18 cellular contexts compared by ENCODE assay signal in the genomic region with DNA sequence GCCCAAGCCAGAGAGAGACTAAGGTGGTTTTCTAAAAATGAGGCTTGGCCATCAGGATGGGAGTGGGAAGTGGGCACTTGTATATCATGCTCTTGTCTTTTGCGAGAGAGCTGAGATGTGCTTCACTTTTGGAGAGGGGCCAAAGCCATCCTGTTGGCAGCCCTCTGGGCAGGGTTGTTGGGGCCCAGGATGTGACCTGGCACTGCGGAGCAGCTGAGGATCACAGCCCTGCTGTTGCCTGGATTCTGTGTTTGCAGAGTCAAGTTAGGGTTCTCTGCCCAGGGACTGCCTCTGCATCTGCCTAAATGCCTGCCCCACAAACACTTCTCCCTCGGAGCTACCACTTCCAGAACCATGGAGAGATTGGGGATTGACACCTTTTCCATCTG.
DNase-seq lines count a peak whose midpoint lies in the region; ATAC-seq and TF ChIP-seq lines count a peak whose summit lies in the region.
"Had no signal": no experiment of that assay in that cellular context is flagged by ENCODE, and none has a peak within 500 bp of the region (broad histone marks: within the 10 kb centered on the region; RNA-seq: fewer than 3 reads in every experiment).

No MANE protein-coding gene starts in this region.

- no peak for ATAC-seq in CD4-positive, CD25-positive, alpha-beta regulatory T cell (ENCODE audit: low read depth in 2 of 2)
- no peak for ATAC-seq in IMR-90 (ENCODE audit: low read depth)
- ATAC-seq: body of pancreas, HCT116 had no signal

- no peak overlapping the region for H4K8ac ChIP-seq in IMR-90 (ENCODE audit: low read depth in 2 of 2, low read length in 2 of 2)

- POLR2A ChIA-PET in IMR-90 (lab: Charles Lee; ENCODE audit: unreplicated experiment), result no interaction called here

- H2AK5ac ChIP-seq in IMR-90 (ENCODE audit: low read depth, low read length), result no peak overlapping the region

- H3K9me2 ChIP-seq in hepatocyte (replicated peaks; ENCODE audit: insufficient read depth), result no peaks in the 10 kb centered on the region

- no peaks in the 10 kb centered on the region for H3K9me3 ChIP-seq in CD4-positive, CD25-positive, alpha-beta regulatory T cell (ENCODE audit: control insufficient read depth in 2 of 2, low read length in 2 of 2)
- H3K9me3 ChIP-seq in IMR-90 (ENCODE audit: control insufficient read depth, insufficient read depth, low read length) (no peaks in the 10 kb centered on the region), breast epithelium (no peaks in the 10 kb centered on the region), hepatocyte (ENCODE audit: low read depth) (no peaks in the 10 kb centered on the region)
- H3K9me3 ChIP-seq: body of pancreas had no signal

- H4K5ac ChIP-seq in IMR-90 (ENCODE audit: low read depth, low read length), result no peak overlapping the region

- H2BK20ac ChIP-seq in IMR-90 (ENCODE audit: low read depth, low read length), result no peak overlapping the region

- peak overlapping the region in 2 of 3 donors; percentile 32 to 35 for H3K27ac Mint-ChIP-seq in CD4-positive, CD25-positive, alpha-beta regulatory T cell
- peak overlapping the region; percentile 75 for H3K27ac Mint-ChIP-seq in glutamatergic neuron (ENCODE audit: unreplicated experiment)
- H3K27ac Mint-ChIP-seq: activated CD4-positive, alpha-beta T cell treated with anti-CD3 and anti-CD28 coated beads, Interleukin-2, amount 10 ng/mL, durations not matched to agents 7 days and 5 days; memory B cell; T-helper 1 cell treated with Interleukin-12 subunit alpha and Interleukin-12 subunit beta and Interleukin-4 antibody, amounts not matched to agents 30 μg/mL and 1 μg/mL, for 36 hours had no signal

- TF ChIP-seq CTCF in IMR-90 (conservative IDR thresholded peaks at IDR 0.05; ENCODE audit: low read depth, low read length), result no peak
- no peak for TF ChIP-seq CTCF in glutamatergic neuron (IDR thresholded peaks at IDR 0.05; ENCODE audit: partially characterized antibody, unreplicated experiment)
- TF ChIP-seq CTCF in breast epithelium (IDR thresholded peaks at IDR 0.05), result no peak
- no peak for TF ChIP-seq CTCF in hepatocyte (IDR thresholded peaks at IDR 0.05; ENCODE audit: poor library complexity)

- no peaks in the 10 kb centered on the region; the same call in 1 of the 2 replicates for H3K9me1 ChIP-seq in IMR-90 (ENCODE audit: insufficient read depth, low read length)

- peaks cover 4% of the 10 kb centered on the region for H3K36me3 Mint-ChIP-seq in CD4-positive, CD25-positive, alpha-beta regulatory T cell
- H3K36me3 Mint-ChIP-seq in glutamatergic neuron (ENCODE audit: unreplicated experiment), result no peaks in the 10 kb centered on the region

- peaks cover 18 to 58% of the 10 kb centered on the region in 2 experiments for H3K79me1 ChIP-seq in IMR-90 (ENCODE audit: low read depth in 1 of 2, low read length in 2 of 2)

- peaks cover 18% of the 10 kb centered on the region for H4K20me1 ChIP-seq in IMR-90 (ENCODE audit: insufficient read depth, low read length)
- peaks cover 2% of the 10 kb centered on the region for H4K20me1 ChIP-seq in hepatocyte (ENCODE audit: insufficient read depth, poor library complexity, severe bottlenecking)

- H3K27me3 Mint-ChIP-seq in CD4-positive, CD25-positive, alpha-beta regulatory T cell, result no peaks in the 10 kb centered on the region
- peaks cover 17% of the 10 kb centered on the region for H3K27me3 Mint-ChIP-seq in glutamatergic neuron (ENCODE audit: unreplicated experiment)
- H3K27me3 Mint-ChIP-seq: activated CD4-positive, alpha-beta T cell treated with anti-CD3 and anti-CD28 coated beads, Interleukin-2, amount 10 ng/mL, durations not matched to agents 7 days and 5 days; memory B cell had no signal

- H3K4me2 ChIP-seq in IMR-90 (ENCODE audit: low read depth, low read length) (no peak overlapping the region), hepatocyte (no peak overlapping the region)
- H3K4me2 ChIP-seq: KMS-11, PC-9 had no signal

- peaks cover 62% of the 10 kb centered on the region for H3K36me3 ChIP-seq in CD4-positive, CD25-positive, alpha-beta regulatory T cell (ENCODE audit: control insufficient read depth, insufficient read depth, low read length)
- H3K36me3 ChIP-seq in IMR-90 (ENCODE audit: control insufficient read depth, insufficient read depth, low read length), result peaks cover 68% of the 10 kb centered on the region
- no peaks in the 10 kb centered on the region for H3K36me3 ChIP-seq in breast epithelium
- H3K36me3 ChIP-seq in hepatocyte (replicated peaks; ENCODE audit: insufficient read depth, low read depth), result no peaks in the 10 kb centered on the region

- H3K9ac ChIP-seq in IMR-90 (ENCODE audit: low read depth, low read length), result no peak overlapping the region
- H3K9ac ChIP-seq: KMS-11 had no signal

- H3K23ac ChIP-seq in IMR-90 (ENCODE audit: low read depth, low read length), result no peak overlapping the region

- dilution Hi-C loops in IMR-90 (cut with HindIII; ENCODE audit: low sequenced_read_pairs, unreplicated experiment), result no loop called here

- H3K27ac ChIP-seq in CD4-positive, CD25-positive, alpha-beta regulatory T cell (ENCODE audit: insufficient read depth, low read length, poor library complexity, severe bottlenecking), result no peak overlapping the region
- H3K27ac ChIP-seq in IMR-90 (ENCODE audit: insufficient read depth, low read length) (no peak overlapping the region), breast epithelium (no peak overlapping the region), hepatocyte (no peak overlapping the region)
- H3K27ac ChIP-seq: body of pancreas, KMS-11, PC-9 had no signal

- WGBS in IMR-90 (ENCODE audit: extremely low coverage in 2 of 2, insufficient read length in 1 of 2), 2 experiments, result 60% methylated on average over 1 of the region's 3 CpGs; no CpG with 5 or more reads in 1 of the 2 experiments
- 78% methylated on average over 3 of the region's 3 CpGs for WGBS in hepatocyte (ENCODE audit: low lambda C conversion rate, missing lambda C conversion rate)

- no peak for TF ChIP-seq POLR2A in IMR-90 (IDR thresholded peaks at IDR 0.05; ENCODE audit: low read depth, low read length)
- TF ChIP-seq POLR2A in breast epithelium (IDR thresholded peaks at IDR 0.05), result no peak

- no peaks in the 10 kb centered on the region for H3K4me1 ChIP-seq in CD4-positive, CD25-positive, alpha-beta regulatory T cell (ENCODE audit: control insufficient read depth, insufficient read depth, low read length, poor library complexity, severe bottlenecking)
- H3K4me1 ChIP-seq in IMR-90 (ENCODE audit: control insufficient read depth, insufficient read depth, low read length), result peaks cover under 1% of the 10 kb centered on the region; the same call in 1 of the 2 replicates
- H3K4me1 ChIP-seq in breast epithelium, result no peaks in the 10 kb centered on the region
- no peaks in the 10 kb centered on the region for H3K4me1 ChIP-seq in hepatocyte (ENCODE audit: insufficient read depth)
- H3K4me1 ChIP-seq: body of pancreas had no signal

- no peak for DNase-seq in CD4-positive, CD25-positive, alpha-beta regulatory T cell
- no peak for DNase-seq in IMR-90
- peak; percentile 55 to 68 for DNase-seq in NCI-H446 (lab: John Stamatoyannopoulos, UW)
- no peak for DNase-seq in glutamatergic neuron
- no peak for DNase-seq in pons (ENCODE audit: low spot score)
- DNase-seq in breast epithelium (ENCODE audit: low spot score in 2 of 2), result no peak
- no peak for DNase-seq in DMS53 treated with DMSO at 0.1 percent for 48 hours (lab: John Stamatoyannopoulos, UW; ENCODE audit: unreplicated experiment)
- no peak for DNase-seq in hepatocyte (ENCODE audit: low spot score)
- DNase-seq: activated CD4-positive, alpha-beta T cell treated with anti-CD3 and anti-CD28 coated beads, Interleukin-2, amount 10 ng/mL, durations not matched to agents 7 days and 5 days; body of pancreas; cortex of kidney; PC-9; stimulated activated CD4-positive, alpha-beta T cell treated with anti-CD3 and anti-CD28 coated beads, Interleukin-2, amount 100 ng/mL, for 48 hours; stimulated activated naive CD4-positive, alpha-beta T cell treated with Interleukin-2 at 50 U/mL for 16 hours had no signal

- no peaks in the 10 kb centered on the region for H3K27me3 ChIP-seq in CD4-positive, CD25-positive, alpha-beta regulatory T cell (ENCODE audit: control insufficient read depth, insufficient read depth, low read length)
- H3K27me3 ChIP-seq in IMR-90 (ENCODE audit: control insufficient read depth, insufficient read depth, low read length), result no peaks in the 10 kb centered on the region
- no peaks in the 10 kb centered on the region for H3K27me3 ChIP-seq in breast epithelium
- H3K27me3 ChIP-seq in hepatocyte, result no peaks in the 10 kb centered on the region
- H3K27me3 ChIP-seq: body of pancreas had no signal

- intact Hi-C loops in IMR-90 (cut with micrococcal nuclease) (no loop called here), breast epithelium (cut with DNase I; ENCODE audit: low total_unique reads) (no loop called here)

- no peaks in the 10 kb centered on the region for H3K9me3 Mint-ChIP-seq in CD4-positive, CD25-positive, alpha-beta regulatory T cell
- H3K9me3 Mint-ChIP-seq in glutamatergic neuron (ENCODE audit: unreplicated experiment), result peaks cover 18% of the 10 kb centered on the region
- H3K9me3 Mint-ChIP-seq: activated CD4-positive, alpha-beta T cell treated with anti-CD3 and anti-CD28 coated beads, Interleukin-2, amount 10 ng/mL, durations not matched to agents 7 days and 5 days; memory B cell; T-helper 1 cell treated with Interleukin-12 subunit alpha and Interleukin-12 subunit beta and Interleukin-4 antibody, amounts not matched to agents 30 μg/mL and 1 μg/mL, for 36 hours had no signal

- H3K14ac ChIP-seq in IMR-90 (replicated peaks; ENCODE audit: low read depth, low read length), result no peak overlapping the region

- H3K4me3 ChIP-seq in CD4-positive, CD25-positive, alpha-beta regulatory T cell (ENCODE audit: low read depth, low read length), result no peak overlapping the region
- H3K4me3 ChIP-seq in IMR-90 (ENCODE audit: insufficient read depth, low read depth, low read length) (no peak overlapping the region), breast epithelium (no peak overlapping the region), hepatocyte (no peak overlapping the region)
- H3K4me3 ChIP-seq: body of pancreas, PC-9 had no signal

- H2BK120ac ChIP-seq in IMR-90 (ENCODE audit: low read depth, low read length), result no peak overlapping the region

- BruUV-seq in IMR-90 (replicated peaks; lab: Mats Ljungman, UMichigan), result no TSS peak

- no peak for TF ChIP-seq RAD21 in IMR-90 (IDR thresholded peaks at IDR 0.05; ENCODE audit: low read length)

- in situ Hi-C loops in IMR-90 (cut with MboI; ENCODE audit: low sequenced_read_pairs), result no loop called here

- no peak overlapping the region for H2AFZ ChIP-seq in IMR-90 (replicated peaks; ENCODE audit: low read length, poor library complexity)
- H2AFZ ChIP-seq in hepatocyte, result no peak overlapping the region
- H2AFZ ChIP-seq: PC-9 had no signal

- no peaks in the 10 kb centered on the region for H3K79me2 ChIP-seq in hepatocyte

- no peak overlapping the region for H2BK5ac ChIP-seq in IMR-90 (ENCODE audit: low read depth, low read length, poor library complexity, severe bottlenecking)

- H3K56ac ChIP-seq in IMR-90 (ENCODE audit: extremely low read depth, insufficient read depth, low read length), result no peak overlapping the region

- H2AK9ac ChIP-seq in IMR-90 (replicated peaks; ENCODE audit: low read depth, low read length, poor library complexity), result peak overlapping the region; percentile 45

- H3K18ac ChIP-seq in IMR-90 (ENCODE audit: low read depth, low read length), result no peak overlapping the region

- no peak overlapping the region for H4K91ac ChIP-seq in IMR-90 (ENCODE audit: insufficient read depth, low read depth, low read length)

- CTCF ChIA-PET in IMR-90 (lab: Yijun Ruan, JAX), result no interaction called here

- H3K4ac ChIP-seq in IMR-90 (ENCODE audit: low read depth, low read length), result no peak overlapping the region

- H3K4me1 Mint-ChIP-seq in CD4-positive, CD25-positive, alpha-beta regulatory T cell, result peaks cover 0 to 1% (median 0%) of the 10 kb centered on the region in 4 donors
- peaks cover 31% of the 10 kb centered on the region for H3K4me1 Mint-ChIP-seq in glutamatergic neuron (ENCODE audit: low read depth, unreplicated experiment)
- H3K4me1 Mint-ChIP-seq: activated CD4-positive, alpha-beta T cell treated with anti-CD3 and anti-CD28 coated beads, Interleukin-2, amount 10 ng/mL, durations not matched to agents 7 days and 5 days had no signal

- no peak overlapping the region for H2BK15ac ChIP-seq in IMR-90 (ENCODE audit: low read depth, low read length)

- H3K4me3 Mint-ChIP-seq in CD4-positive, CD25-positive, alpha-beta regulatory T cell, result no peak overlapping the region
- no peak overlapping the region for H3K4me3 Mint-ChIP-seq in glutamatergic neuron (ENCODE audit: unreplicated experiment)
- H3K4me3 Mint-ChIP-seq: activated CD4-positive, alpha-beta T cell treated with anti-CD3 and anti-CD28 coated beads, Interleukin-2, amount 10 ng/mL, durations not matched to agents 7 days and 5 days; memory B cell; T-helper 1 cell treated with Interleukin-12 subunit alpha and Interleukin-12 subunit beta and Interleukin-4 antibody, amounts not matched to agents 30 μg/mL and 1 μg/mL, for 36 hours had no signal

Comparison
In these comparisons a context has a peak if more than half of its experiments do, and no peak if none do; other contexts are left out.
1. DNase-seq: peak in NCI-H446 (2 of 2); none in CD4-positive, CD25-positive, alpha-beta regulatory T cell (0 of 3), IMR-90 (single experiment), glutamatergic neuron (single experiment), pons (single experiment), breast epithelium (0 of 2), DMS53 treated with DMSO at 0.1 percent for 48 hours (single experiment) and hepatocyte (single experiment).